1 cellular context compared by ENCODE assay signal in genomic region chr3:170778240-170779217, GRCh38.
TF ChIP-seq lines count a peak whose summit lies in the region.

No MANE protein-coding gene starts in this region.

TF ChIP-seq in K562, 482 proteins besides CTCF, POLR2A, EP300 and RAD21 (continued from another document):
- TF ChIP-seq, protein P1, sequence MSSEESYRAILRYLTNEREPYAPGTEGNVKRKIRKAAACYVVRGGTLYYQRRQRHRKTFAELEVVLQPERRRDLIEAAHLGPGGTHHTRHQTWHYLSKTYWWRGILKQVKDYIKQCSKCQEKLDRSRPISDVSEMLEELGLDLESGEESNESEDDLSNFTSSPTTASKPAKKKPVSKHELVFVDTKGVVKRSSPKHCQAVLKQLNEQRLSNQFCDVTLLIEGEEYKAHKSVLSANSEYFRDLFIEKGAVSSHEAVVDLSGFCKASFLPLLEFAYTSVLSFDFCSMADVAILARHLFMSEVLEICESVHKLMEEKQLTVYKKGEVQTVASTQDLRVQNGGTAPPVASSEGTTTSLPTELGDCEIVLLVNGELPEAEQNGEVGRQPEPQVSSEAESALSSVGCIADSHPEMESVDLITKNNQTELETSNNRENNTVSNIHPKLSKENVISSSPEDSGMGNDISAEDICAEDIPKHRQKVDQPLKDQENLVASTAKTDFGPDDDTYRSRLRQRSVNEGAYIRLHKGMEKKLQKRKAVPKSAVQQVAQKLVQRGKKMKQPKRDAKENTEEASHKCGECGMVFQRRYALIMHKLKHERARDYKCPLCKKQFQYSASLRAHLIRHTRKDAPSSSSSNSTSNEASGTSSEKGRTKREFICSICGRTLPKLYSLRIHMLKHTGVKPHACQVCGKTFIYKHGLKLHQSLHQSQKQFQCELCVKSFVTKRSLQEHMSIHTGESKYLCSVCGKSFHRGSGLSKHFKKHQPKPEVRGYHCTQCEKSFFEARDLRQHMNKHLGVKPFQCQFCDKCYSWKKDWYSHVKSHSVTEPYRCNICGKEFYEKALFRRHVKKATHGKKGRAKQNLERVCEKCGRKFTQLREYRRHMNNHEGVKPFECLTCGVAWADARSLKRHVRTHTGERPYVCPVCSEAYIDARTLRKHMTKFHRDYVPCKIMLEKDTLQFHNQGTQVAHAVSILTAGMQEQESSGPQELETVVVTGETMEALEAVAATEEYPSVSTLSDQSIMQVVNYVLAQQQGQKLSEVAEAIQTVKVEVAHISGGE (CRISPR knock-in tag; IDR thresholded peaks at IDR 0.05): peak in 1 of 3 experiments; percentile 59; a peak in 1 of 6 replicates
- TF ChIP-seq ELF2 (CRISPR knock-in tag; IDR thresholded peaks at IDR 0.05) (peak; percentile 64), FOXA1 (IDR thresholded peaks at IDR 0.05; ENCODE audit: borderline replicate concordance) (no peak), EGR1 (conservative IDR thresholded peaks at IDR 0.05) (peak; percentile 42; the same call in 1 of the 2 replicates), RNF219 (CRISPR knock-in tag; IDR thresholded peaks at IDR 0.05) (0 out of 2 replicates have a peak, but pooled peaks have one; percentile 13), ATF1 (CRISPR knock-in tag; IDR thresholded peaks at IDR 0.05) (no peak), ATF1 (tag; IDR thresholded peaks at IDR 0.05) (peak; percentile 61), ZNF592 (IDR thresholded peaks at IDR 0.05) (peak; percentile 96), ARNT (IDR thresholded peaks at IDR 0.05) (peak; percentile 73 to 95), CREB3L1 (IDR thresholded peaks at IDR 0.05; ENCODE audit: borderline replicate concordance, low read depth) (peak; percentile 76), VEZF1 (CRISPR knock-in tag; IDR thresholded peaks at IDR 0.05) (no peak), TBL1XR1 (IDR thresholded peaks at IDR 0.05; ENCODE audit: low read length in 2 of 2) (peak; percentile 74 to 97; a peak in 3 of 4 replicates), ZFPM2 (CRISPR knock-in tag; IDR thresholded peaks at IDR 0.05) (no peak), NCOA1 (IDR thresholded peaks at IDR 0.05; ENCODE audit: low read depth) (peak; percentile 86), TAL1 (IDR thresholded peaks at IDR 0.05) (peak; percentile 91), ZC3H11A (IDR thresholded peaks at IDR 0.05; ENCODE audit: low read depth, low read length) (no peak), GATA2 (CRISPR knock-in tag; IDR thresholded peaks at IDR 0.05) (peak; percentile 85), ZFX (CRISPR knock-in tag; IDR thresholded peaks at IDR 0.05) (no peak), MBD2 (IDR thresholded peaks at IDR 0.05; ENCODE audit: borderline replicate concordance, low read depth) (peak; percentile 49; the same call in 1 of the 2 replicates), ZKSCAN3 (CRISPR knock-in tag; IDR thresholded peaks at IDR 0.05) (no peak), ETS2 (tag; IDR thresholded peaks at IDR 0.05; ENCODE audit: borderline replicate concordance, poor library complexity, severe bottlenecking) (no peak), NR1H2 (CRISPR knock-in tag; IDR thresholded peaks at IDR 0.05) (no peak), ELK3 (CRISPR knock-in tag; IDR thresholded peaks at IDR 0.05) (no peak), ZKSCAN8 (CRISPR knock-in tag; IDR thresholded peaks at IDR 0.05) (peak; percentile 66; the same call in 1 of the 2 replicates), CC2D1A (IDR thresholded peaks at IDR 0.05) (peak; percentile 88; the same call in 1 of the 2 replicates), TAF9B (IDR thresholded peaks at IDR 0.05; ENCODE audit: partially characterized antibody) (peak; percentile 67), MEIS2 (IDR thresholded peaks at IDR 0.05; ENCODE audit: partially characterized antibody) (peak; percentile 69), POLR2AphosphoS5 (IDR thresholded peaks at IDR 0.05; ENCODE audit: control insufficient read depth, insufficient read depth, low read depth, low read length) (peak; percentile 65; the same call in 1 of the 2 replicates), ZNF311 (CRISPR knock-in tag; IDR thresholded peaks at IDR 0.05) (peak; percentile 83; the same call in 1 of the 2 replicates), MTA2 (IDR thresholded peaks at IDR 0.05; ENCODE audit: low read depth) (peak; percentile 90), SMARCE1 (IDR thresholded peaks at IDR 0.05) (peak; percentile 88; the same call in 1 of the 2 replicates)
